4 cellular contexts compared by ENCODE assay signal in genomic region chr16:28980330-28980729, GRCh38. TPM values are rescaled to one million over a fixed set of nuclear protein-coding genes. Genes with fewer than 3 reads are reported as not detected.
"Had no signal": no experiment of that assay in that cellular context is flagged by ENCODE, and none has a peak within 500 bp of the region (broad histone marks: within the 10 kb centered on the region; RNA-seq: fewer than 3 reads in every experiment).

No MANE protein-coding gene starts in this region.

RNA-seq across cellular contexts. Expression of gene CD19, which starts 48.6 kb away (rescaled TPM):
- total RNA-seq: epithelial cell of proximal tubule, left ventricle myocardium inferior, upper lobe of right lung, vagina had no signal
